28 cellular contexts compared by ENCODE assay signal in genomic region chr18:26960901-26961300, GRCh38.
DNase-seq lines count a peak whose midpoint lies in the region; ATAC-seq, FAIRE-seq and TF ChIP-seq lines count a peak whose summit lies in the region.
"Had no signal": no experiment of that assay in that cellular context is flagged by ENCODE, and none has a peak within 500 bp of the region (broad histone marks: within the 10 kb centered on the region; RNA-seq: fewer than 3 reads in every experiment).

No MANE protein-coding gene starts in this region.

- H4K20me1 ChIP-seq in mammary epithelial cell (ENCODE audit: insufficient read depth, low read length): no peaks in the 10 kb centered on the region
- no peaks in the 10 kb centered on the region for H4K20me1 ChIP-seq in H1 (replicated peaks in 1 of 2; ENCODE audit: control insufficient read depth in 1 of 2, insufficient read depth in 2 of 2, low read length in 2 of 2)

- H3K27me3 ChIP-seq in mammary epithelial cell (ENCODE audit: insufficient read depth, low read length) (no peaks in the 10 kb centered on the region), H1 (replicated peaks in 1 of 4; ENCODE audit: control insufficient read depth in 3 of 4, extremely low read depth in 1 of 4, insufficient read depth in 3 of 4, low read length in 3 of 4) (no peaks in the 10 kb centered on the region)
- H3K27me3 ChIP-seq: MG63, Peyer's patch had no signal

- H2AFZ ChIP-seq in mammary epithelial cell (ENCODE audit: low read depth, low read length) (no peak overlapping the region), H1 (ENCODE audit: low read length) (no peak overlapping the region)

- H3K18ac ChIP-seq in H1 (ENCODE audit: extremely low read depth, low read length): no peak overlapping the region

- POLR2A ChIA-PET in MCF 10A (lab: Yijun Ruan, JAX) (no interaction called here), H1 (lab: Charles Lee; ENCODE audit: partially characterized antibody) (no interaction called here)

- 29% methylated on average over 4 of the region's 4 CpGs for WGBS in mammary epithelial cell (ENCODE audit: low coverage, missing lambda C conversion rate)
- WGBS in H1 (ENCODE audit: extremely low coverage in 1 of 2, insufficient coverage in 1 of 2, insufficient read length in 1 of 2, insufficient replicate concordance in 2 of 2, low coverage in 1 of 2, low lambda C conversion rate in 2 of 2, missing lambda C conversion rate in 1 of 2), 2 experiments: 93% methylated on average over 4 of the region's 4 CpGs; no CpG with 5 or more reads in 1 of the 2 experiments

- H3K4me2 ChIP-seq in mammary epithelial cell (ENCODE audit: insufficient read depth, low read depth, low read length): no peak overlapping the region
- H3K4me2 ChIP-seq in H1 (ENCODE audit: insufficient read depth in 1 of 2, low read depth in 2 of 2, low read length in 2 of 2): no peak overlapping the region
- H3K4me2 ChIP-seq: SK-N-SH had no signal

- H3K27ac ChIP-seq in mammary epithelial cell (ENCODE audit: insufficient read depth, low read depth, low read length): no peak overlapping the region
- H3K27ac ChIP-seq in H1 (ENCODE audit: low read depth, low read length): no peak overlapping the region
- H3K27ac ChIP-seq: HL-60, Peyer's patch had no signal

- intact Hi-C loops in mammary epithelial cell (cut with micrococcal nuclease): loop anchor here (5.0 kb wide), 2 partner anchors 309 to 654 kb away; no protein-coding TSS in a partner anchor
- intact Hi-C loops in MCF 10A (cut with micrococcal nuclease): loop anchor here (10.0 kb wide), 2 partner anchors 306 to 416 kb away; partner anchors contain the start of gene KCTD1

- H3K36me3 ChIP-seq in mammary epithelial cell (ENCODE audit: insufficient read depth, low read length) (no peaks in the 10 kb centered on the region), H1 (ENCODE audit: control insufficient read depth in 2 of 4, insufficient read depth in 4 of 4, low read length in 3 of 4) (no peaks in the 10 kb centered on the region)
- H3K36me3 ChIP-seq: MG63, Peyer's patch had no signal

- H3K9me3 ChIP-seq in mammary epithelial cell (replicated peaks; ENCODE audit: insufficient read depth, low read length): no peaks in the 10 kb centered on the region
- H3K9me3 ChIP-seq in H1 (ENCODE audit: insufficient read depth in 2 of 2, low read depth in 1 of 2, low read length in 1 of 2): no peaks in the 10 kb centered on the region
- H3K9me3 ChIP-seq: MG63, Peyer's patch, SK-N-SH had no signal

- CTCF ChIA-PET in mammary epithelial cell (lab: Charles Lee; ENCODE audit: low non-redundant PET) (no interaction called here), MCF 10A (lab: Yijun Ruan, JAX) (interaction anchor here (0.7 to 2.9 kb wide), 3 partner anchors 12 to 339 kb away, joined by 3 to 12 read pairs (median 7); no protein-coding TSS in a partner anchor), H1 (lab: Charles Lee; ENCODE audit: partially characterized antibody) (interaction anchor here (0.5 to 2.8 kb wide), 5 partner anchors 8 to 156 kb away, joined by 3 to 13 read pairs (median 5); no protein-coding TSS in a partner anchor)

- no peak overlapping the region for H3K23ac ChIP-seq in H1 (ENCODE audit: insufficient read length)

- no peak overlapping the region for H3K56ac ChIP-seq in H1 (replicated peaks; ENCODE audit: insufficient read length, low read depth, low read length)

- in situ Hi-C loops in mammary epithelial cell (cut with MboI; ENCODE audit: low sequenced_read_pairs in 2 of 2): no loop called here

- H3K4me3 Mint-ChIP-seq in MCF 10A (ENCODE audit: unreplicated experiment): no peak overlapping the region
- H3K4me3 Mint-ChIP-seq: CD8-positive, alpha-beta T cell; HFFc6 had no signal

- H3K9ac ChIP-seq in mammary epithelial cell (ENCODE audit: insufficient read depth, low read length) (no peak overlapping the region), H1 (replicated peaks in 1 of 4; ENCODE audit: extremely low read depth in 1 of 4, low read depth in 3 of 4, low read length in 3 of 4) (no peak overlapping the region)
- H3K9ac ChIP-seq: SK-N-SH had no signal

- H2BK20ac ChIP-seq in H1 (ENCODE audit: low read length): no peak overlapping the region

- H2BK12ac ChIP-seq in H1 (ENCODE audit: low read depth, low read length): no peak overlapping the region

- H3K36me3 Mint-ChIP-seq in MCF 10A (ENCODE audit: insufficient read depth, unreplicated experiment): no peaks in the 10 kb centered on the region
- H3K36me3 Mint-ChIP-seq: CD8-positive, alpha-beta T cell had no signal

- H2AK5ac ChIP-seq in H1 (ENCODE audit: low read depth, low read length): no peak overlapping the region

- H3K27me3 Mint-ChIP-seq in MCF 10A (ENCODE audit: insufficient read depth, unreplicated experiment): no peaks in the 10 kb centered on the region

- no peaks in the 10 kb centered on the region for H3K23me2 ChIP-seq in H1 (ENCODE audit: low read depth, low read length)

- ATAC-seq in GM18868 (IDR thresholded peaks at IDR 0.05; ENCODE audit: unreplicated experiment) (no peak), HG03095 (IDR thresholded peaks at IDR 0.05; ENCODE audit: unreplicated experiment) (no peak)
- ATAC-seq: CD8-positive, alpha-beta T cell had no signal

- H3K4me1 ChIP-seq in mammary epithelial cell (ENCODE audit: insufficient read depth, low read length) (no peaks in the 10 kb centered on the region), H1 (replicated peaks in 1 of 4; ENCODE audit: control insufficient read depth in 3 of 4, insufficient read depth in 4 of 4, low read length in 3 of 4) (peaks cover 0 to 6% (median 3%) of the 10 kb centered on the region in 4 experiments; a peak in 4 of 7 replicates)
- H3K4me1 ChIP-seq: Peyer's patch had no signal

- dilution Hi-C loops in mammary epithelial cell (cut with HindIII; ENCODE audit: low sequenced_read_pairs): no loop called here

- peak; percentile 95 for DNase-seq in mammary epithelial cell
- DNase-seq in MCF 10A (ENCODE audit: unreplicated experiment): no peak
- DNase-seq in RKO (ENCODE audit: low spot score): peak; percentile 46
- DNase-seq in H1 (ENCODE audit: low read depth in 1 of 2, low spot score in 2 of 2): no peak
- no peak for DNase-seq in AG08395 (ENCODE audit: low spot score)
- DNase-seq in stimulated activated CD4-positive, alpha-beta T cell treated with anti-CD3 and anti-CD28 coated beads, Interleukin-2, amount 100 ng/mL, for 48 hours: no peak
- DNase-seq: 8988T; AML-193; C1 segment of cervical spinal cord; Calu3; CD8-positive, alpha-beta T cell; GDM1; H7; HFFc6; IMR-90; MG63; NCI-H1417; NCI-H187 treated with DMSO at 0.1 percent for 48 hours; NCI-H2107; NCI-H446 treated with DMSO at 0.1 percent for 48 hours; NK-92 treated with Interleukin-12 subunit alpha and Interleukin-12 subunit beta, amount 100 ng/mL, for 24 hours; Peyer's patch; Right ventricle myocardium superior; SK-N-SH had no signal

- no peak overlapping the region for H3K14ac ChIP-seq in H1 (ENCODE audit: insufficient read length)

- no peak overlapping the region for H4K91ac ChIP-seq in H1 (replicated peaks; ENCODE audit: insufficient read length, low read length)

- H2BK5ac ChIP-seq in H1 (ENCODE audit: low read depth, low read length): no peak overlapping the region

- H4K8ac ChIP-seq in H1 (ENCODE audit: extremely low read depth, insufficient read depth, low read length): no peak overlapping the region

- no peak for FAIRE-seq in H1 (lab: Jason Lieb, UNC)
- FAIRE-seq: GM19239 had no signal

- no peaks in the 10 kb centered on the region for H3K4me1 Mint-ChIP-seq in MCF 10A (ENCODE audit: insufficient read depth, unreplicated experiment)

- TF ChIP-seq EP300 in H1 (IDR thresholded peaks at IDR 0.05; ENCODE audit: borderline replicate concordance in 1 of 2, low read depth in 2 of 2, low read length in 2 of 2): no peak

- no peak overlapping the region for H4K5ac ChIP-seq in H1 (ENCODE audit: insufficient read length, low read depth, low read length)

- TF ChIP-seq POLR2A in H1 (IDR thresholded peaks at IDR 0.05; ENCODE audit: control extremely low read depth in 1 of 2, low read depth in 2 of 2, low read length in 2 of 2): no peak

- H3K4me3 ChIP-seq in mammary epithelial cell (replicated peaks in 1 of 3; ENCODE audit: insufficient read depth in 1 of 3, low read depth in 2 of 3, low read length in 3 of 3) (no peak overlapping the region), H1 (ENCODE audit: extremely low read depth in 1 of 4, insufficient read depth in 2 of 4, low read depth in 3 of 4, low read length in 4 of 4) (no peak overlapping the region)
- H3K4me3 ChIP-seq: MG63, Peyer's patch had no signal

- H3K4ac ChIP-seq in H1 (replicated peaks; ENCODE audit: insufficient read length, low read depth, low read length): no peak overlapping the region

- BruUV-seq in mammary epithelial cell (replicated peaks; lab: Mats Ljungman, UMichigan) (no TSS peak), MCF 10A (replicated peaks; lab: Mats Ljungman, UMichigan) (no TSS peak)

- TF ChIP-seq RAD21 in H1 (IDR thresholded peaks at IDR 0.05 in 1 of 2, conservative IDR thresholded peaks at IDR 0.05 in 1 of 2; ENCODE audit: low read depth in 2 of 2, low read length in 2 of 2): no peak

- no peak for TF ChIP-seq CTCF in mammary epithelial cell (conservative IDR thresholded peaks at IDR 0.05 in 1 of 2, IDR thresholded peaks at IDR 0.05 in 1 of 2; ENCODE audit: extremely low read depth in 1 of 2, insufficient read depth in 1 of 2, low read depth in 1 of 2, low read length in 2 of 2)
- TF ChIP-seq CTCF in MCF 10A (IDR thresholded peaks at IDR 0.05; ENCODE audit: unreplicated experiment): no peak
- TF ChIP-seq CTCF in H1 (IDR thresholded peaks at IDR 0.05; ENCODE audit: control extremely low read depth in 1 of 3, insufficient read depth in 1 of 3, low read depth in 1 of 3, low read length in 3 of 3): no peak

- H3K27ac Mint-ChIP-seq in MCF 10A (ENCODE audit: low read depth, unreplicated experiment): no peak overlapping the region
- H3K27ac Mint-ChIP-seq: CD8-positive, alpha-beta T cell; HFFc6 had no signal

- H2BK120ac ChIP-seq in H1 (replicated peaks; ENCODE audit: low read depth, low read length): no peak overlapping the region

- no peaks in the 10 kb centered on the region for H3K79me1 ChIP-seq in H1 (ENCODE audit: low read depth, low read length)

- H3K9me3 Mint-ChIP-seq in MCF 10A (ENCODE audit: unreplicated experiment): no peaks in the 10 kb centered on the region

- H3K79me2 ChIP-seq in mammary epithelial cell (ENCODE audit: insufficient read depth, low read length) (no peaks in the 10 kb centered on the region), H1 (ENCODE audit: control insufficient read depth in 1 of 2, insufficient read depth in 2 of 2, low read length in 2 of 2) (no peaks in the 10 kb centered on the region)

- H2BK15ac ChIP-seq in H1 (ENCODE audit: low read length): peak overlapping the region; percentile 5; the same call in 1 of the 2 replicates

TF ChIP-seq in H1, 55 proteins besides CTCF, POLR2A, EP300 and RAD21 (continues in another document):
- TF ChIP-seq MAX (IDR thresholded peaks at IDR 0.05) (no peak), BCL11A (IDR thresholded peaks at IDR 0.05; ENCODE audit: low read depth in 2 of 2, low read length in 2 of 2) (no peak), CHD1 (IDR thresholded peaks at IDR 0.05; ENCODE audit: low read depth, low read length) (no peak), SIN3A (conservative IDR thresholded peaks at IDR 0.05 in 1 of 2, IDR thresholded peaks at IDR 0.05 in 1 of 2; ENCODE audit: low read depth in 1 of 2, low read length in 2 of 2) (no peak)

Comparison
In these comparisons a context has a peak if more than half of its experiments do, and no peak if none do; other contexts are left out.
1. DNase-seq: peak in mammary epithelial cell (single experiment) and RKO (single experiment); none in MCF 10A (single experiment), H1 (0 of 2), AG08395 (single experiment) and stimulated activated CD4-positive, alpha-beta T cell treated with anti-CD3 and anti-CD28 coated beads, Interleukin-2, amount 100 ng/mL, for 48 hours (0 of 2).